6 cellular contexts compared by ENCODE assay signal in genomic region chr2:11731214-11731984, GRCh38. TPM values are rescaled to one million over a fixed set of nuclear protein-coding genes. Genes with fewer than 3 reads are reported as not detected.
DNase-seq lines count a peak whose midpoint lies in the region; ATAC-seq, FAIRE-seq and TF ChIP-seq lines count a peak whose summit lies in the region.
"Not testable (repeated sequence)": the region's sequence is repeated elsewhere in the genome, so short reads cannot be mapped to it uniquely, and the experiment has no call there.

No MANE protein-coding gene starts in this region.

- not testable (repeated sequence) for H3K4me1 ChIP-seq in SK-N-SH (ENCODE audit: control insufficient read depth in 1 of 2, insufficient read depth in 2 of 2, low read depth in 1 of 2, low read length in 1 of 2); K562 (replicated peaks in 1 of 2; ENCODE audit: control insufficient read depth in 2 of 2, insufficient read depth in 2 of 2, low read length in 2 of 2)

- BruUV-seq in K562 (replicated peaks; lab: Mats Ljungman, UMichigan), result not testable (repeated sequence)

- not testable (repeated sequence) for ATAC-seq in K562

- intact Hi-C loops in K562 (cut with micrococcal nuclease), result not testable (repeated sequence)

- H3K4me2 ChIP-seq in SK-N-SH; K562 (ENCODE audit: insufficient read depth, low read length): not testable (repeated sequence)

- not testable (repeated sequence) for TF ChIP-seq CTCF in SK-N-SH (IDR thresholded peaks at IDR 0.05); K562 (IDR thresholded peaks at IDR 0.05 in 2 of 3, conservative IDR thresholded peaks at IDR 0.05 in 1 of 3; ENCODE audit: insufficient read depth in 2 of 3, low read depth in 1 of 3, low read length in 3 of 3); fibroblast of pulmonary artery (IDR thresholded peaks at IDR 0.05; ENCODE audit: low read length, missing control alignments)

- WGBS in SK-N-SH (ENCODE audit: low lambda C conversion rate), result 65% methylated on average over 4 of the region's 4 CpGs
- 12% methylated on average over 4 of the region's 4 CpGs for WGBS in K562 (ENCODE audit: insufficient coverage, low coverage, missing lambda C conversion rate)

- DNase-seq in ELR (ENCODE audit: low read depth) (peak; percentile 35), M059J (ENCODE audit: low read depth) (peak; percentile 70), fibroblast of pulmonary artery (ENCODE audit: low read depth) (peak; percentile 70)
- not testable (repeated sequence) for DNase-seq in SK-N-SH; K562 (ENCODE audit: extremely low read depth in 1 of 4, low spot score in 3 of 4); epithelial cell of prostate (ENCODE audit: low read depth, low spot score)

- not testable (repeated sequence) for H3K9ac ChIP-seq in SK-N-SH; K562 (ENCODE audit: insufficient read depth in 1 of 2, low read depth in 2 of 2, low read length in 2 of 2)

- H3F3A ChIP-seq in SK-N-SH (replicated peaks; ENCODE audit: insufficient read depth), result not testable (repeated sequence)

- CTCF ChIA-PET in SK-N-SH (lab: Yijun Ruan, JAX), result interaction anchor here (0.6 to 32.6 kb wide), 5 partner anchors 13 to 217 kb away, joined by 3 to 873 read pairs (median 40); partner anchors contain the start of gene LPIN1
- CTCF ChIA-PET in K562 (lab: Yijun Ruan, JAX; ENCODE audit: low intra/inter-chr PET ratio), result not testable (repeated sequence)

- H3K9me3 ChIP-seq in SK-N-SH; K562 (replicated peaks; ENCODE audit: control insufficient read depth, insufficient read depth, low read depth, low read length): not testable (repeated sequence)

- TF ChIP-seq EP300 in SK-N-SH (IDR thresholded peaks at IDR 0.05; ENCODE audit: borderline replicate concordance in 1 of 2, low read depth in 1 of 2, low read length in 1 of 2); K562 (IDR thresholded peaks at IDR 0.05; ENCODE audit: low read length): not testable (repeated sequence)

- H3K9me1 ChIP-seq in K562 (ENCODE audit: control insufficient read depth, insufficient read depth, low read length), result not testable (repeated sequence)

- H2AFZ ChIP-seq in SK-N-SH (ENCODE audit: low read depth); K562 (ENCODE audit: low read depth, low read length): not testable (repeated sequence)

- H3K27ac ChIP-seq in SK-N-SH (ENCODE audit: low read depth in 2 of 2, low read length in 1 of 2); K562 (ENCODE audit: extremely low read depth, low read depth, low read length): not testable (repeated sequence)
- H3K27ac ChIP-seq in epithelial cell of prostate, result peak overlapping the region; percentile 10

- in situ Hi-C loops in K562 (cut with MboI), result not testable (repeated sequence)

- POLR2A ChIA-PET in SK-N-SH (lab: Yijun Ruan, JAX), result not testable (repeated sequence)
- POLR2A ChIA-PET in K562 (lab: Yijun Ruan, JAX), result interaction anchor here (0.5 kb wide), 1 partner anchor 99 kb away, joined by 3 read pairs; no protein-coding TSS in a partner anchor

- FAIRE-seq in K562 (lab: Jason Lieb, UNC), result not testable (repeated sequence)

- not testable (repeated sequence) for H3K27me3 ChIP-seq in SK-N-SH (ENCODE audit: insufficient read depth)
- peaks cover 9 to 24% of the 10 kb centered on the region in 2 experiments; a peak in 2 of 5 replicates for H3K27me3 ChIP-seq in K562 (ENCODE audit: control insufficient read depth in 2 of 2, insufficient read depth in 2 of 2, low read length in 2 of 2)

- H4K20me1 ChIP-seq in SK-N-SH (ENCODE audit: insufficient read depth); K562 (replicated peaks; ENCODE audit: control insufficient read depth, insufficient read depth, low read length): not testable (repeated sequence)

- not testable (repeated sequence) for H3K36me3 ChIP-seq in SK-N-SH (replicated peaks in 1 of 2; ENCODE audit: control insufficient read depth in 1 of 2, insufficient read depth in 2 of 2, low read length in 1 of 2); K562 (ENCODE audit: control insufficient read depth, insufficient read depth, low read length)

- H3K9me2 ChIP-seq in SK-N-SH, result not testable (repeated sequence)

- TF ChIP-seq RAD21 in SK-N-SH (IDR thresholded peaks at IDR 0.05; ENCODE audit: low read length); K562 (CRISPR knock-in tag; conservative IDR thresholded peaks at IDR 0.05 in 1 of 2, IDR thresholded peaks at IDR 0.05 in 1 of 2): not testable (repeated sequence)

- not testable (repeated sequence) for H3K4me3 ChIP-seq in SK-N-SH (ENCODE audit: low read depth in 2 of 2, low read length in 1 of 2); K562; fibroblast of pulmonary artery (replicated peaks; ENCODE audit: low read depth, low read length)

- not testable (repeated sequence) for TF ChIP-seq POLR2A in K562 (conservative IDR thresholded peaks at IDR 0.05)

- H3K79me2 ChIP-seq in SK-N-SH (ENCODE audit: insufficient read depth); K562 (ENCODE audit: control insufficient read depth, insufficient read depth, low read length): not testable (repeated sequence)

TF ChIP-seq in SK-N-SH, 30 proteins besides CTCF, POLR2A, EP300 and RAD21:
- TF ChIP-seq TCF12 (IDR thresholded peaks at IDR 0.05) (peak; percentile 14; the same call in 1 of the 2 replicates), JUND (IDR thresholded peaks at IDR 0.05) (0 out of 2 replicates have a peak, but pooled peaks have one; percentile 18)

TF ChIP-seq in K562, 482 proteins besides CTCF, POLR2A, EP300 and RAD21:
- TF ChIP-seq KDM1A (IDR thresholded peaks at IDR 0.05) (peak in 1 of 2 experiments; percentile 36; a peak in 1 of 4 replicates), ZNF146 (CRISPR knock-in tag; IDR thresholded peaks at IDR 0.05; ENCODE audit: unreplicated experiment) (peak; percentile 87), BCOR (IDR thresholded peaks at IDR 0.05) (peak; percentile 54)

RNA-seq across cellular contexts. Expression of gene LPIN1, which starts 15.0 kb away (rescaled TPM):
- 23.2 and 33.2 TPM in 2 replicates for total RNA-seq in M059J (2014; rRNA removed; shearing (Covaris generic))
- polyA plus RNA-seq in SK-N-SH (2012; rRNA removed) (22.1 and 28.2 TPM in 2 replicates), K562 (2011; rRNA removed) (84.0 and 96.3 TPM in 2 replicates), K562 (2014; fragmentation: Illumina TruSeq; extraction: Trizol) (30.1 and 32.5 TPM in 2 replicates), K562 (2014; fragmentation: Nextera tagmentation; extraction: Ambion mirVana) (10 to 100 TPM in 1 of 2 experiments, 1 to 10 TPM in 1; 9.2 to 12.7 TPM), K562 (2014; rRNA removed) (36.0 and 36.4 TPM in 2 replicates)
- 14.9 and 17.7 TPM in 2 replicates for polyA plus RNA-seq in SK-N-SH (2012; cell fraction: cytosol; rRNA removed)
- 60.5 and 67.4 TPM in 2 replicates for polyA plus RNA-seq in SK-N-SH (2012; cell fraction: nucleus; rRNA removed)
- 261 and 278 TPM in 2 replicates for total RNA-seq in K562 (2011; cell fraction: chromatin; rRNA removed; ENCODE audit: low replicate concordance)
- total RNA-seq in K562 (2011; cell fraction: nucleolus; rRNA removed), result 132 and 152 TPM in 2 replicates
- 219 and 247 TPM in 2 replicates for total RNA-seq in K562 (2011; cell fraction: nucleoplasm; rRNA removed)
- total RNA-seq in K562 (2014; rRNA removed) (25.1 and 33.4 TPM in 2 replicates), K562 (2014; rRNA removed; fragmentation: Illumina TruSeq; extraction: Trizol) (27.8 and 32.6 TPM in 2 replicates), K562 (2015; rRNA removed; fragmentation: Illumina TruSeq; extraction: Trizol) (25.3 and 27.8 TPM in 2 replicates), K562 (2021) (37.6 and 39.9 TPM in 2 replicates)
- polyA plus RNA-seq in K562 (2011; cell fraction: cytosol; rRNA removed), result 38.4 and 54.3 TPM in 2 replicates
- 117 and 127 TPM in 2 replicates for polyA plus RNA-seq in K562 (2011; cell fraction: nucleus; rRNA removed)
- polyA plus RNA-seq in K562 (2012), result 22.4 and 25.9 TPM in 2 replicates
- polyA minus RNA-seq in K562 (2011; rRNA and poly(A)+ RNA removed), result 66.6 and 83.7 TPM in 2 replicates
- polyA minus RNA-seq in K562 (2011; cell fraction: cytosol; rRNA and poly(A)+ RNA removed), result 35.4 and 38.8 TPM in 2 replicates
- 79.0 and 128 TPM in 2 replicates for polyA minus RNA-seq in K562 (2011; cell fraction: nucleus; rRNA and poly(A)+ RNA removed)
